In genomic region chr3:48716982-48717746, GRCh38 we compare ENCODE assay signal across 8 cellular contexts. TPM values are rescaled to one million over a fixed set of nuclear protein-coding genes. Genes with fewer than 3 reads are reported as not detected.
DNase-seq lines count a peak whose midpoint lies in the region; ATAC-seq and TF ChIP-seq lines count a peak whose summit lies in the region.

A gene with protein sequence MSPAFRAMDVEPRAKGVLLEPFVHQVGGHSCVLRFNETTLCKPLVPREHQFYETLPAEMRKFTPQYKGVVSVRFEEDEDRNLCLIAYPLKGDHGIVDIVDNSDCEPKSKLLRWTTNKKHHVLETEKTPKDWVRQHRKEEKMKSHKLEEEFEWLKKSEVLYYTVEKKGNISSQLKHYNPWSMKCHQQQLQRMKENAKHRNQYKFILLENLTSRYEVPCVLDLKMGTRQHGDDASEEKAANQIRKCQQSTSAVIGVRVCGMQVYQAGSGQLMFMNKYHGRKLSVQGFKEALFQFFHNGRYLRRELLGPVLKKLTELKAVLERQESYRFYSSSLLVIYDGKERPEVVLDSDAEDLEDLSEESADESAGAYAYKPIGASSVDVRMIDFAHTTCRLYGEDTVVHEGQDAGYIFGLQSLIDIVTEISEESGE (minus strand): TSS chr3:48717221. CDS start chr3:48695291, 21,930 bp downstream.

- H3K4me3 Mint-ChIP-seq in chondrocyte (ENCODE audit: unreplicated experiment), result peak within 1 kb of the TSS; percentile 95

- peak; percentile 99 to 100 for DNase-seq in AML-193 (lab: John Stamatoyannopoulos, UW)
- DNase-seq in NCI-H510A treated with DMSO at 0.1 percent for 48 hours (lab: John Stamatoyannopoulos, UW), result peak; percentile 90
- DNase-seq in activated CD4-positive, alpha-beta T cell treated with anti-CD3 and anti-CD28 coated beads for 24 hours (ENCODE audit: low read depth in 2 of 2), result peak; percentile 98 to 99
- peak; percentile 100 for DNase-seq in chondrocyte (ENCODE audit: low spot score)
- peak; percentile 93 for DNase-seq in kidney epithelial cell (ENCODE audit: low read depth)
- DNase-seq in stimulated activated CD4-positive, alpha-beta T cell treated with anti-CD3 and anti-CD28 coated beads, Interleukin-15, amount 100 ng/mL, for 48 hours (ENCODE audit: low read depth in 2 of 2), result peak; percentile 98 to 99

- H3K4me3 ChIP-seq in kidney epithelial cell (ENCODE audit: low read depth, low read length), result peak within 1 kb of the TSS; percentile 99

- peak; percentile 98 for ATAC-seq in HG03439 (IDR thresholded peaks at IDR 0.05; ENCODE audit: unreplicated experiment)

- TF ChIP-seq POLR2A in GM19193 (IDR thresholded peaks at IDR 0.05; ENCODE audit: extremely low read depth, insufficient read depth, insufficient read length), result peak; percentile 95

- no peaks in the 10 kb centered on the region for H3K27me3 Mint-ChIP-seq in chondrocyte (ENCODE audit: low read depth)

- H3K9me3 Mint-ChIP-seq in chondrocyte (ENCODE audit: low read depth), result no peaks in the 10 kb centered on the region

- TF ChIP-seq CTCF in chondrocyte (IDR thresholded peaks at IDR 0.05) (no peak), kidney epithelial cell (IDR thresholded peaks at IDR 0.05; ENCODE audit: insufficient read depth, low read length, poor library complexity, severe bottlenecking) (no peak)

- H3K36me3 ChIP-seq in kidney epithelial cell (ENCODE audit: control insufficient read depth, insufficient read depth, low read length), result no peaks in the 10 kb centered on the region

- peaks cover 37% of the 10 kb centered on the region for H3K4me1 Mint-ChIP-seq in chondrocyte (ENCODE audit: low read depth)

- peak within 1 kb of the TSS; percentile 97 for H3K27ac Mint-ChIP-seq in chondrocyte (ENCODE audit: unreplicated experiment)

- H3K27me3 ChIP-seq in kidney epithelial cell (ENCODE audit: control insufficient read depth, insufficient read depth, low read length), result no peaks in the 10 kb centered on the region

- peaks cover 1% of the 10 kb centered on the region for H3K36me3 Mint-ChIP-seq in chondrocyte (ENCODE audit: low read depth)

RNA-seq across cellular contexts. Expression of the gene that starts here (rescaled TPM):
- total RNA-seq in chondrocyte, result 68.8 to 109 TPM (median 72.3 TPM) in 3 replicates
- total RNA-seq in kidney epithelial cell, result 81.2 and 109 TPM in 2 replicates

Comparison
In these comparisons a context has a peak if more than half of its experiments do, and no peak if none do; other contexts are left out.
1. Peak in every context shown above with its lines: DNase-seq, ATAC-seq and H3K4me3 ChIP-seq.